Comparison of ENCODE assay signal across 23 cellular contexts in genomic region chr12:107521826-107522355, GRCh38.
"Had no signal": no experiment of that assay in that cellular context is flagged by ENCODE, and none has a peak within 500 bp of the region (broad histone marks: within the 10 kb centered on the region; RNA-seq: fewer than 3 reads in every experiment).

No MANE protein-coding gene starts in this region.

- H3K27ac ChIP-seq: colonic mucosa, epithelial cell of prostate, gastrocnemius medialis, heart right ventricle, left lung, lower lobe of right lung had no signal

- H3K27ac Mint-ChIP-seq: dendritic cell treated with granulocyte-macrophage colony-stimulating factor and Interleukin-4, amounts not matched to agents 40 ng/mL and 50 ng/mL, for 4 days; mesothelial cell of epicardium; naive B cell had no signal

- H3K4me1 Mint-ChIP-seq: mesothelial cell of epicardium had no signal

- H3K27me3 ChIP-seq: colonic mucosa, gastrocnemius medialis, heart right ventricle, left lung had no signal

- H3K4me3 Mint-ChIP-seq: dendritic cell treated with granulocyte-macrophage colony-stimulating factor and Interleukin-4, amounts not matched to agents 40 ng/mL and 50 ng/mL, for 4 days; mesothelial cell of epicardium; naive B cell had no signal

- DNase-seq: colonic mucosa; cortex of kidney; effector CD4-positive, alpha-beta T cell; effector memory CD4-positive, alpha-beta T cell; erythroblast; foreskin fibroblast; foreskin melanocyte; gastrocnemius medialis; glutamatergic neuron; head of caudate nucleus; heart right ventricle; hippocampal formation; left cardiac atrium; left lung; left ventricle myocardium superior; lower lobe of right lung; mesenchymal stem cell; mucosa of descending colon; naive B cell had no signal

- H3K27me3 Mint-ChIP-seq: dendritic cell treated with granulocyte-macrophage colony-stimulating factor and Interleukin-4, amounts not matched to agents 40 ng/mL and 50 ng/mL, for 4 days had no signal

- H3K4me3 ChIP-seq: colonic mucosa, gastrocnemius medialis, heart right ventricle, left lung, lower lobe of right lung, mucosa of descending colon had no signal

- H3K9me3 ChIP-seq: colonic mucosa, gastrocnemius medialis, lower lobe of right lung, mucosa of descending colon had no signal

- H3K4me1 ChIP-seq: colonic mucosa, gastrocnemius medialis, heart right ventricle, left lung, lower lobe of right lung had no signal

- ATAC-seq: esophagus mucosa, gastrocnemius medialis, heart right ventricle, left cardiac atrium, left lung, left ventricle myocardium superior, lower lobe of right lung, mucosa of descending colon had no signal

- H3K36me3 Mint-ChIP-seq: mesothelial cell of epicardium had no signal

- H3K36me3 ChIP-seq: colonic mucosa, gastrocnemius medialis, heart right ventricle, left lung, lower lobe of right lung had no signal
